Comparison of ENCODE assay signal across 16 cellular contexts in genomic region chr2:111930404-111930803, GRCh38. TPM values are rescaled to one million over a fixed set of nuclear protein-coding genes. Genes with fewer than 3 reads are reported as not detected.
DNase-seq lines count a peak whose midpoint lies in the region; ATAC-seq and TF ChIP-seq lines count a peak whose summit lies in the region.
"Had no signal": no experiment of that assay in that cellular context is flagged by ENCODE, and none has a peak within 500 bp of the region (broad histone marks: within the 10 kb centered on the region; RNA-seq: fewer than 3 reads in every experiment).

No MANE protein-coding gene starts in this region.

- H3K36me3 Mint-ChIP-seq in chondrocyte (ENCODE audit: low read depth) (peaks cover 2% of the 10 kb centered on the region), nephron progenitor cell (ENCODE audit: low read depth) (peaks cover 45% of the 10 kb centered on the region)
- H3K36me3 Mint-ChIP-seq: stimulated activated naive B cell treated with anti-CD40 and anti-IgM and Interleukin-4, amounts not matched to agents 10 μg/mL and 1 μg/mL and 100 μg/mL, for 72 hours had no signal

- peak overlapping the region; percentile 57 for H3K4me2 ChIP-seq in MM.1S (ENCODE audit: low read depth, low read length)

- H2AFZ ChIP-seq in MM.1S (ENCODE audit: low read length) = peak overlapping the region; percentile 50

- no peaks in the 10 kb centered on the region; the same call in 1 of the 2 replicates for H3K36me3 ChIP-seq in MM.1S (replicated peaks; ENCODE audit: insufficient read depth, low read length)
- H3K36me3 ChIP-seq: cardiac muscle cell had no signal

- TF ChIP-seq CTCF in MM.1S (IDR thresholded peaks at IDR 0.05; ENCODE audit: low read length) (no peak), chondrocyte (IDR thresholded peaks at IDR 0.05) (no peak), nephron progenitor cell (IDR thresholded peaks at IDR 0.05) (no peak)

- H3K4me1 Mint-ChIP-seq in chondrocyte (ENCODE audit: low read depth) (peaks cover 20% of the 10 kb centered on the region), nephron progenitor cell (peaks cover 8% of the 10 kb centered on the region)
- H3K4me1 Mint-ChIP-seq: stimulated activated naive B cell treated with anti-CD40 and anti-IgM and Interleukin-4, amounts not matched to agents 10 μg/mL and 1 μg/mL and 100 μg/mL, for 72 hours had no signal

- H3K27me3 Mint-ChIP-seq in chondrocyte (ENCODE audit: low read depth) (no peaks in the 10 kb centered on the region), nephron progenitor cell (ENCODE audit: low read depth, poor library complexity) (no peaks in the 10 kb centered on the region)
- H3K27me3 Mint-ChIP-seq: stimulated activated naive B cell treated with anti-CD40 and anti-IgM and Interleukin-4, amounts not matched to agents 10 μg/mL and 1 μg/mL and 100 μg/mL, for 72 hours had no signal

- no peaks in the 10 kb centered on the region for H4K20me1 ChIP-seq in MM.1S (ENCODE audit: insufficient read depth, low read length)

- peak overlapping the region; percentile 80 for H3K27ac Mint-ChIP-seq in chondrocyte (ENCODE audit: unreplicated experiment)
- H3K27ac Mint-ChIP-seq in nephron progenitor cell = peak overlapping the region; percentile 49
- H3K27ac Mint-ChIP-seq: stimulated activated naive B cell treated with anti-CD40 and anti-IgM and Interleukin-4, amounts not matched to agents 10 μg/mL and 1 μg/mL and 100 μg/mL, for 72 hours had no signal

- H3K27ac ChIP-seq in MM.1S (ENCODE audit: low read length) = peak overlapping the region; percentile 72; the same call in 1 of the 2 replicates
- H3K27ac ChIP-seq: cardiac muscle cell had no signal

- peaks cover 29% of the 10 kb centered on the region for H3F3A ChIP-seq in MM.1S (ENCODE audit: insufficient read depth, low read length)

- H3K9me2 ChIP-seq in MM.1S (replicated peaks; ENCODE audit: insufficient read depth, low read length) = no peaks in the 10 kb centered on the region

- H3K9me3 Mint-ChIP-seq in chondrocyte (ENCODE audit: low read depth) = no peaks in the 10 kb centered on the region
- peaks cover 17% of the 10 kb centered on the region for H3K9me3 Mint-ChIP-seq in nephron progenitor cell
- H3K9me3 Mint-ChIP-seq: stimulated activated naive B cell treated with anti-CD40 and anti-IgM and Interleukin-4, amounts not matched to agents 10 μg/mL and 1 μg/mL and 100 μg/mL, for 72 hours had no signal

- H3K4me3 Mint-ChIP-seq in chondrocyte (ENCODE audit: unreplicated experiment) = no peak overlapping the region
- no peak overlapping the region for H3K4me3 Mint-ChIP-seq in nephron progenitor cell
- H3K4me3 Mint-ChIP-seq: stimulated activated naive B cell treated with anti-CD40 and anti-IgM and Interleukin-4, amounts not matched to agents 10 μg/mL and 1 μg/mL and 100 μg/mL, for 72 hours had no signal

- H3K27me3 ChIP-seq in MM.1S (replicated peaks; ENCODE audit: insufficient read depth, low read length) = no peaks in the 10 kb centered on the region
- H3K27me3 ChIP-seq: cardiac muscle cell, upper lobe of left lung had no signal

- peak overlapping the region; percentile 38; the same call in 1 of the 2 replicates for H3K9ac ChIP-seq in MM.1S (ENCODE audit: low read length)

- H3K79me2 ChIP-seq in MM.1S (ENCODE audit: low read length) = peaks cover 17% of the 10 kb centered on the region

- H3K4me1 ChIP-seq in MM.1S (ENCODE audit: low read length) = peaks cover 44% of the 10 kb centered on the region

- ATAC-seq in HG03457 (IDR thresholded peaks at IDR 0.05; ENCODE audit: unreplicated experiment) = no peak
- no peak for ATAC-seq in HG02852 (IDR thresholded peaks at IDR 0.05; ENCODE audit: unreplicated experiment)
- ATAC-seq: stimulated activated naive B cell treated with anti-CD40 and anti-IgM and Interleukin-4, amounts not matched to agents 10 μg/mL and 1 μg/mL and 100 μg/mL, for 72 hours had no signal

- H3K9me3 ChIP-seq in MM.1S (replicated peaks; ENCODE audit: insufficient read depth, low read length) = no peaks in the 10 kb centered on the region
- H3K9me3 ChIP-seq: upper lobe of left lung had no signal

- peak; percentile 10 for DNase-seq in activated CD4-positive, alpha-beta T cell treated with anti-CD3 and anti-CD28 coated beads for 48 hours
- DNase-seq in activated CD4-positive, alpha-beta T cell treated with anti-CD3 and anti-CD28 coated beads, Interleukin-2, amount 50 U/mL, for 1 hour = no peak
- no peak for DNase-seq in MM.1S
- no peak for DNase-seq in chondrocyte (ENCODE audit: low spot score)
- DNase-seq in nephron progenitor cell = no peak
- DNase-seq in COLO829 (ENCODE audit: low spot score) = no peak
- DNase-seq: KBM-7; left ventricle myocardium superior; NCI-H187; NK-92 treated with Interleukin-12 subunit alpha and Interleukin-12 subunit beta, amount 100 ng/mL, for 24 hours; right cardiac atrium; stimulated activated naive B cell treated with anti-CD40 and anti-IgM and Interleukin-4, amounts not matched to agents 10 μg/mL and 1 μg/mL and 100 μg/mL, for 72 hours; upper lobe of left lung had no signal

- H3K4me3 ChIP-seq in MM.1S (ENCODE audit: low read length) = peak overlapping the region; percentile 3; the same call in 1 of the 2 replicates
- H3K4me3 ChIP-seq: cardiac muscle cell, upper lobe of left lung had no signal

RNA-seq across cellular contexts. Expression of gene MERTK, which starts 32.0 kb away (rescaled TPM):
- total RNA-seq in chondrocyte = 3.1 to 6.4 TPM (median 3.2 TPM) in 3 replicates

RNA-seq across cellular contexts. Expression of gene ANAPC1, which starts 46.4 kb away (rescaled TPM):
- total RNA-seq in chondrocyte = 20.7 to 33.9 TPM (median 21.7 TPM) in 3 replicates
